In the genomic region with DNA sequence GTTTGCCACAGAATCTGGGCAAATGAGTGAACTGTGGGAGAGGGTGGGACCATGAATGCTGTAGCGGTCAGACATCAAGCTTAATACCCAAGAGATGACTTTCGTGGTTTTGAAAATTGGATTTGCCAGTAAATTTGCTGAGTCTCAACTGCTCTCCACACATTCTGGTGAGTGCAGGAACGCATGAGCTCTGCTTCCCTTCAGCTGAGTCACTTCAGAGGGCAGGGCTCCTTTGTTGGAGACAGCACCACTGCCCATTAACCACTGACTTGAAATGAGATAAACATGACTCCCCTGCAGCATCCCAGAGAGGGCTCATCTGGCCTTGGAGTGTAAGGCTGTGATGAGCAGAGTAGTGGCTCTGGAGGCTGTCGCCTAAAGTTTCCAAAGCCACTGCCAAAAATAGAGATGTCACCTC, we compare ENCODE assay signal across 11 cellular contexts. TPM values are rescaled to one million over a fixed set of nuclear protein-coding genes. Genes with fewer than 3 reads are reported as not detected.
DNase-seq lines count a peak whose midpoint lies in the region; ATAC-seq and TF ChIP-seq lines count a peak whose summit lies in the region.
"Had no signal": no experiment of that assay in that cellular context is flagged by ENCODE, and none has a peak within 500 bp of the region (broad histone marks: within the 10 kb centered on the region; RNA-seq: fewer than 3 reads in every experiment).

No MANE protein-coding gene starts in this region.

- H3K9me2 ChIP-seq in PC-3 (replicated peaks; ENCODE audit: low read length) (no peaks in the 10 kb centered on the region), GM23338 (ENCODE audit: insufficient read depth) (no peaks in the 10 kb centered on the region)

- no peak overlapping the region for H3K4me3 Mint-ChIP-seq in dendritic cell treated with granulocyte-macrophage colony-stimulating factor and Interleukin-4, amounts not matched to agents 40 ng/mL and 50 ng/mL, for 4 days
- no peak overlapping the region for H3K4me3 Mint-ChIP-seq in GM23338

- no peaks in the 10 kb centered on the region for H3K9me3 Mint-ChIP-seq in dendritic cell treated with granulocyte-macrophage colony-stimulating factor and Interleukin-4, amounts not matched to agents 40 ng/mL and 50 ng/mL, for 4 days
- no peaks in the 10 kb centered on the region for H3K9me3 Mint-ChIP-seq in GM23338

- H3K36me3 ChIP-seq in PC-3 (ENCODE audit: low read depth, low read length) (peaks cover 9% of the 10 kb centered on the region; the same call in 1 of the 2 replicates), thyroid gland (peaks cover 0 to 8% of the 10 kb centered on the region in 2 donors), GM23338 (ENCODE audit: insufficient read depth) (no peaks in the 10 kb centered on the region)

- no TSS peak for BruUV-seq in PC-3 (replicated peaks; lab: Mats Ljungman, UMichigan)

- H3K4me1 ChIP-seq in PC-3 (ENCODE audit: insufficient read depth, low read length), result peaks cover 61% of the 10 kb centered on the region
- H3K4me1 ChIP-seq in thyroid gland, result peaks cover 0 to 9% of the 10 kb centered on the region in 2 donors
- H3K4me1 ChIP-seq in GM23338 (ENCODE audit: insufficient read depth), result no peaks in the 10 kb centered on the region; the same call in 1 of the 2 replicates

- peak overlapping the region; percentile 92 for H3K27ac Mint-ChIP-seq in dendritic cell treated with granulocyte-macrophage colony-stimulating factor and Interleukin-4, amounts not matched to agents 40 ng/mL and 50 ng/mL, for 4 days
- H3K27ac Mint-ChIP-seq in GM23338, result no peak overlapping the region

- TF ChIP-seq CTCF in PC-3 (conservative IDR thresholded peaks at IDR 0.05; ENCODE audit: low read depth, low read length) (no peak), thyroid gland (IDR thresholded peaks at IDR 0.05) (no peak), GM23338 (conservative IDR thresholded peaks at IDR 0.05; ENCODE audit: low read depth in 2 of 2) (no peak)

- H3K9me3 ChIP-seq in PC-3 (ENCODE audit: low read length), result no peaks in the 10 kb centered on the region
- no peaks in the 10 kb centered on the region for H3K9me3 ChIP-seq in thyroid gland

- POLR2A ChIA-PET in PC-3 (lab: Charles Lee; ENCODE audit: unreplicated experiment), result interaction anchor here (0.6 kb wide), 1 partner anchor 13 kb away, joined by 3 read pairs; no protein-coding TSS in a partner anchor

- H3F3A ChIP-seq in PC-3 (ENCODE audit: low read length, unreplicated experiment) (no peaks in the 10 kb centered on the region), GM23338 (replicated peaks; ENCODE audit: low read depth) (no peaks in the 10 kb centered on the region)

- no peak for TF ChIP-seq POLR2A in thyroid gland (IDR thresholded peaks at IDR 0.05)

- H2AFZ ChIP-seq in PC-3 (ENCODE audit: low read length) (no peak overlapping the region), GM23338 (no peak overlapping the region)

- H3K27ac ChIP-seq in PC-3 (ENCODE audit: low read length) (peak overlapping the region; percentile 83), thyroid gland (no peak overlapping the region), GM23338 (ENCODE audit: low read depth) (no peak overlapping the region)

- no peaks in the 10 kb centered on the region for H3K27me3 Mint-ChIP-seq in dendritic cell treated with granulocyte-macrophage colony-stimulating factor and Interleukin-4, amounts not matched to agents 40 ng/mL and 50 ng/mL, for 4 days
- no peaks in the 10 kb centered on the region for H3K27me3 Mint-ChIP-seq in GM23338 (ENCODE audit: insufficient read depth, low read depth, poor library complexity)

- H3K36me3 Mint-ChIP-seq in dendritic cell treated with granulocyte-macrophage colony-stimulating factor and Interleukin-4, amounts not matched to agents 40 ng/mL and 50 ng/mL, for 4 days (ENCODE audit: low read depth), result peaks cover 58% of the 10 kb centered on the region
- H3K36me3 Mint-ChIP-seq in GM23338 (ENCODE audit: low read depth), result peaks cover 6% of the 10 kb centered on the region; the same call in 2 of the 3 replicates

- H3K4me3 ChIP-seq in PC-3 (ENCODE audit: low read length), result no peak overlapping the region
- no peak overlapping the region for H3K4me3 ChIP-seq in thyroid gland (replicated peaks in 1 of 3)
- no peak overlapping the region for H3K4me3 ChIP-seq in GM23338

- H3K27me3 ChIP-seq in PC-3 (ENCODE audit: low read length), result no peaks in the 10 kb centered on the region
- H3K27me3 ChIP-seq in thyroid gland, result no peaks in the 10 kb centered on the region
- H3K27me3 ChIP-seq in GM23338 (ENCODE audit: insufficient read depth), result no peaks in the 10 kb centered on the region

- intact Hi-C loops in PC-3 (cut with micrococcal nuclease), result no loop called here
- intact Hi-C loops in dendritic cell treated with granulocyte-macrophage colony-stimulating factor and Interleukin-4, amounts not matched to agents 40 ng/mL and 50 ng/mL, for 4 days (cut with micrococcal nuclease), result loop anchor here (5.0 kb wide), 1 partner anchor 37 kb away; the partner anchor contains the start of gene LXN
- intact Hi-C loops in thyroid gland (cut with DNase I), result no loop called here

- CTCF ChIA-PET in PC-3 (lab: Charles Lee), result interaction anchor here (1.0 kb wide), 1 partner anchor 13 kb away, joined by 5 read pairs; no protein-coding TSS in a partner anchor

- peaks cover 20% of the 10 kb centered on the region for H3K79me2 ChIP-seq in PC-3 (ENCODE audit: low read length)
- H3K79me2 ChIP-seq in GM23338 (replicated peaks; ENCODE audit: insufficient read depth), result no peaks in the 10 kb centered on the region

- no peaks in the 10 kb centered on the region for H4K20me1 ChIP-seq in PC-3 (ENCODE audit: low read length)
- no peaks in the 10 kb centered on the region for H4K20me1 ChIP-seq in GM23338 (replicated peaks; ENCODE audit: insufficient read depth)

- peak; percentile 97 for DNase-seq in Daoy (ENCODE audit: low read depth)
- DNase-seq in PC-3, result peak; percentile 85
- DNase-seq in non-pigmented ciliary epithelial cell (ENCODE audit: low read depth), result peak; percentile 98
- DNase-seq in stimulated activated naive CD8-positive, alpha-beta T cell treated with anti-CD3 and anti-CD28 coated beads, Interleukin-15, Interleukin-2, amounts not matched to agents 100 U/mL and 50 U/mL, for 24 hours, result no peak
- DNase-seq in thyroid gland, result no peak
- DNase-seq in GM23338 (ENCODE audit: low spot score), result no peak
- DNase-seq: NCI-H2081 treated with DMSO at 0.1 percent for 48 hours, T-helper 1 cell had no signal

- 60 to 82% methylated on average over 4 of the region's 4 CpGs for WGBS in thyroid gland, 2 donors

- ATAC-seq in PC-3 (peak; percentile 90), GM23338 (no peak), HG03025 (IDR thresholded peaks at IDR 0.05; ENCODE audit: low FRiP score, unreplicated experiment) (no peak)
- no peak for ATAC-seq in stimulated activated naive CD8-positive, alpha-beta T cell treated with anti-CD3 and anti-CD28 coated beads, Interleukin-15, Interleukin-2, amounts not matched to agents 100 U/mL and 50 U/mL, for 24 hours

- H3K9ac ChIP-seq in PC-3 (ENCODE audit: low read length), result peak overlapping the region; percentile 30

- H3K4me2 ChIP-seq in PC-3 (ENCODE audit: low read length) (no peak overlapping the region), GM23338 (no peak overlapping the region)

- peaks cover 54% of the 10 kb centered on the region for H3K4me1 Mint-ChIP-seq in dendritic cell treated with granulocyte-macrophage colony-stimulating factor and Interleukin-4, amounts not matched to agents 40 ng/mL and 50 ng/mL, for 4 days (ENCODE audit: low read depth)
- peaks cover 24% of the 10 kb centered on the region; the same call in 2 of the 3 replicates for H3K4me1 Mint-ChIP-seq in GM23338

TF ChIP-seq in GM23338, 12 proteins besides CTCF, POLR2A, EP300 and RAD21 (continues in another document):
- TF ChIP-seq EZH2phosphoT487 (IDR thresholded peaks at IDR 0.05; ENCODE audit: unreplicated experiment), result no peak
- no peak for TF ChIP-seq STAT1 (IDR thresholded peaks at IDR 0.05; ENCODE audit: unreplicated experiment)
- TF ChIP-seq ZNF331 (CRISPR knock-in tag; IDR thresholded peaks at IDR 0.05; ENCODE audit: low read depth), result no peak
- no peak for TF ChIP-seq NANOG (IDR thresholded peaks at IDR 0.05; ENCODE audit: borderline replicate concordance)
- TF ChIP-seq, protein P1, sequence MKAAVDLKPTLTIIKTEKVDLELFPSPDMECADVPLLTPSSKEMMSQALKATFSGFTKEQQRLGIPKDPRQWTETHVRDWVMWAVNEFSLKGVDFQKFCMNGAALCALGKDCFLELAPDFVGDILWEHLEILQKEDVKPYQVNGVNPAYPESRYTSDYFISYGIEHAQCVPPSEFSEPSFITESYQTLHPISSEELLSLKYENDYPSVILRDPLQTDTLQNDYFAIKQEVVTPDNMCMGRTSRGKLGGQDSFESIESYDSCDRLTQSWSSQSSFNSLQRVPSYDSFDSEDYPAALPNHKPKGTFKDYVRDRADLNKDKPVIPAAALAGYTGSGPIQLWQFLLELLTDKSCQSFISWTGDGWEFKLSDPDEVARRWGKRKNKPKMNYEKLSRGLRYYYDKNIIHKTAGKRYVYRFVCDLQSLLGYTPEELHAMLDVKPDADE (IDR thresholded peaks at IDR 0.05), result no peak
- TF ChIP-seq POLR2AphosphoS5 (IDR thresholded peaks at IDR 0.05; ENCODE audit: low read depth), result no peak

RNA-seq across cellular contexts. Expression of gene RARRES1, which starts 22.6 kb away (rescaled TPM):
- total RNA-seq in Daoy (2014; rRNA removed; shearing (Covaris generic)), result not detected in 2 replicates
- total RNA-seq in PC-3 (2014; rRNA removed) (0.73 TPM in 1 of 2 replicates, not detected in the other), thyroid gland (100 to 1,000 TPM in 1 of 4 donors, 10 to 100 TPM in 1, 1 to 10 TPM in 2; 4.8 to 394 (median 21.4) TPM)
- total RNA-seq in GM23338 (2014; rRNA removed; shearing (Covaris generic)), result 0.10 TPM in 1 of 2 replicates, not detected in the other
- 0.54 and 0.82 TPM in 2 replicates for polyA plus RNA-seq in GM23338 (2016; fragmentation: Nextera tagmentation; extraction: Ambion mirVana)
- polyA plus RNA-seq: neural cell had no signal

RNA-seq across cellular contexts. Expression of gene LXN, which starts 37.2 kb away (rescaled TPM):
- total RNA-seq in Daoy (2014; rRNA removed; shearing (Covaris generic)), result not detected in 2 replicates
- total RNA-seq in PC-3 (2014; rRNA removed) (332 and 471 TPM in 2 replicates), thyroid gland (10 to 100 TPM; 16.8 to 42.3 (median 22.7) TPM)
- total RNA-seq in GM23338 (2014; rRNA removed; shearing (Covaris generic)), result 5.5 and 5.6 TPM in 2 replicates
- 8.3 and 10.0 TPM in 2 replicates for polyA plus RNA-seq in GM23338 (2016; fragmentation: Nextera tagmentation; extraction: Ambion mirVana)

Comparison
In these comparisons a context has a peak if more than half of its experiments do, and no peak if none do; other contexts are left out.
1. DNase-seq: peak in Daoy (single experiment), PC-3 (single experiment) and non-pigmented ciliary epithelial cell (single experiment); none in stimulated activated naive CD8-positive, alpha-beta T cell treated with anti-CD3 and anti-CD28 coated beads, Interleukin-15, Interleukin-2, amounts not matched to agents 100 U/mL and 50 U/mL, for 24 hours (single experiment), thyroid gland (0 of 2) and GM23338 (single experiment).